Comparison of ENCODE assay signal across 12 cellular contexts in genomic region chr20:32051720-32052089, GRCh38. TPM values are rescaled to one million over a fixed set of nuclear protein-coding genes. Genes with fewer than 3 reads are reported as not detected.
DNase-seq lines count a peak whose midpoint lies in the region; ATAC-seq, FAIRE-seq and TF ChIP-seq lines count a peak whose summit lies in the region.
"Had no signal": no experiment of that assay in that cellular context is flagged by ENCODE, and none has a peak within 500 bp of the region (broad histone marks: within the 10 kb centered on the region; RNA-seq: fewer than 3 reads in every experiment).

No MANE protein-coding gene starts in this region.

- 0 out of 2 replicates have a peak overlapping the region, but pooled peaks have one; percentile 71 for H3K18ac ChIP-seq in H1 (ENCODE audit: extremely low read depth, low read length)
- H3K18ac ChIP-seq in neuronal stem cell (ENCODE audit: low read length): peak overlapping the region; percentile 30

- H3K4me3 ChIP-seq in CD8-positive, alpha-beta T cell (ENCODE audit: low read depth, low read length): no peak overlapping the region
- H3K4me3 ChIP-seq in HUES64 (ENCODE audit: low read length): peak overlapping the region; percentile 60
- H3K4me3 ChIP-seq in H1 (ENCODE audit: extremely low read depth in 1 of 4, insufficient read depth in 2 of 4, low read depth in 3 of 4, low read length in 4 of 4): peak overlapping the region; percentile 35 to 75 (median 66); a peak in 7 of 8 replicates
- no peak overlapping the region for H3K4me3 ChIP-seq in neuronal stem cell (ENCODE audit: low read length in 2 of 2)
- H3K4me3 ChIP-seq: SJCRH30 had no signal

- H3K4me2 ChIP-seq in H1 (ENCODE audit: insufficient read depth in 1 of 2, low read depth in 2 of 2, low read length in 2 of 2): peak overlapping the region; percentile 62 to 79
- peak overlapping the region; percentile 57 for H3K4me2 ChIP-seq in neuronal stem cell (ENCODE audit: insufficient read depth, low read length, poor library complexity, severe bottlenecking)

- TF ChIP-seq RAD21 in H1 (IDR thresholded peaks at IDR 0.05 in 1 of 2, conservative IDR thresholded peaks at IDR 0.05 in 1 of 2; ENCODE audit: low read depth in 2 of 2, low read length in 2 of 2): no peak

- H4K5ac ChIP-seq in H1 (ENCODE audit: insufficient read length, low read depth, low read length): no peak overlapping the region

- peaks cover 16% of the 10 kb centered on the region for H3K4me1 Mint-ChIP-seq in CD8-positive, alpha-beta T cell (ENCODE audit: low read depth)

- no peak overlapping the region for H3K23ac ChIP-seq in H1 (ENCODE audit: insufficient read length)
- peak overlapping the region; percentile 31 for H3K23ac ChIP-seq in neuronal stem cell (ENCODE audit: low read depth, low read length, poor library complexity)

- H4K20me1 ChIP-seq in H1 (replicated peaks in 1 of 2; ENCODE audit: control insufficient read depth in 1 of 2, insufficient read depth in 2 of 2, low read length in 2 of 2): no peaks in the 10 kb centered on the region

- POLR2A ChIA-PET in CD8-positive, alpha-beta T cell (lab: Charles Lee): no interaction called here
- POLR2A ChIA-PET in H1 (lab: Charles Lee; ENCODE audit: partially characterized antibody): interaction anchor here (0.9 to 1.3 kb wide), 2 partner anchors 11 to 58 kb away, joined by 3 read pairs; partner anchors contain the start of gene TM9SF4

- H3K27me3 Mint-ChIP-seq in CD8-positive, alpha-beta T cell (ENCODE audit: low read depth): peaks cover 64% of the 10 kb centered on the region

- WGBS in HUES64: 24% methylated on average over 14 of the region's 14 CpGs
- WGBS in H1 (ENCODE audit: extremely low coverage in 1 of 2, insufficient coverage in 1 of 2, insufficient read length in 1 of 2, insufficient replicate concordance in 2 of 2, low coverage in 1 of 2, low lambda C conversion rate in 2 of 2, missing lambda C conversion rate in 1 of 2), 2 experiments: 15% methylated on average over 14 of the region's 14 CpGs; no CpG with 5 or more reads in 1 of the 2 experiments
- WGBS in neuronal stem cell (ENCODE audit: extremely low coverage in 2 of 2, insufficient read length in 2 of 2, insufficient replicate concordance in 1 of 2), 2 donors: no CpG with 5 or more reads among the region's 14 CpGs

- no peaks in the 10 kb centered on the region for H3K36me3 Mint-ChIP-seq in CD8-positive, alpha-beta T cell

- H2BK20ac ChIP-seq in H1 (ENCODE audit: low read length): no peak overlapping the region

- H3K14ac ChIP-seq in H1 (ENCODE audit: insufficient read length): no peak overlapping the region
- H3K14ac ChIP-seq in neuronal stem cell (ENCODE audit: low read length): no peak overlapping the region

- intact Hi-C loops in CD8-positive, alpha-beta T cell (cut with DNase I, micrococcal nuclease): no loop called here

- H3K23me2 ChIP-seq in H1 (ENCODE audit: low read depth, low read length): peaks cover 8% of the 10 kb centered on the region; the same call in 1 of the 2 replicates

- no peak for TF ChIP-seq POLR2A in H1 (IDR thresholded peaks at IDR 0.05; ENCODE audit: control extremely low read depth in 1 of 2, low read depth in 2 of 2, low read length in 2 of 2)

- H2AFZ ChIP-seq in H1 (ENCODE audit: low read length) (no peak overlapping the region), neuronal stem cell (ENCODE audit: low read length) (peak overlapping the region; percentile 53)

- H2AK5ac ChIP-seq in H1 (ENCODE audit: low read depth, low read length) (no peak overlapping the region), neuronal stem cell (ENCODE audit: low read depth, low read length) (no peak overlapping the region)

- no peaks in the 10 kb centered on the region for H3K9me3 Mint-ChIP-seq in CD8-positive, alpha-beta T cell

- H2BK15ac ChIP-seq in H1 (ENCODE audit: low read length) (no peak overlapping the region), neuronal stem cell (ENCODE audit: low read length) (no peak overlapping the region)

- H3K9me3 ChIP-seq in CD8-positive, alpha-beta T cell (ENCODE audit: low read length): no peaks in the 10 kb centered on the region
- H3K9me3 ChIP-seq in HUES64 (ENCODE audit: insufficient read depth, low read depth, low read length): no peaks in the 10 kb centered on the region
- H3K9me3 ChIP-seq in H1 (ENCODE audit: insufficient read depth in 2 of 2, low read depth in 1 of 2, low read length in 1 of 2): no peaks in the 10 kb centered on the region
- H3K9me3 ChIP-seq in neuronal stem cell (replicated peaks in 1 of 2; ENCODE audit: control insufficient read depth in 2 of 2, insufficient read depth in 1 of 2, low read depth in 1 of 2, low read length in 2 of 2): peaks cover 2 to 8% of the 10 kb centered on the region in 2 donors

- H3K36me3 ChIP-seq in CD8-positive, alpha-beta T cell (ENCODE audit: insufficient read depth, low read length): no peaks in the 10 kb centered on the region
- H3K36me3 ChIP-seq in HUES64 (ENCODE audit: insufficient read depth, low read length) (no peaks in the 10 kb centered on the region), H1 (ENCODE audit: control insufficient read depth in 2 of 4, insufficient read depth in 4 of 4, low read length in 3 of 4) (no peaks in the 10 kb centered on the region), neuronal stem cell (replicated peaks in 1 of 2; ENCODE audit: control insufficient read depth in 2 of 2, insufficient read depth in 2 of 2, low read length in 2 of 2) (no peaks in the 10 kb centered on the region)
- H3K36me3 ChIP-seq: SJCRH30 had no signal

- CTCF ChIA-PET in CD8-positive, alpha-beta T cell (lab: Charles Lee): no interaction called here
- CTCF ChIA-PET in H1 (lab: Charles Lee; ENCODE audit: partially characterized antibody): interaction anchor here (1.0 to 4.1 kb wide), 4 partner anchors 17 to 205 kb away, joined by 3 to 22 read pairs (median 4); no protein-coding TSS in a partner anchor

- ATAC-seq in CD8-positive, alpha-beta T cell: no peak
- ATAC-seq: foreskin keratinocyte had no signal

- peak overlapping the region; percentile 73 for H3K4me3 Mint-ChIP-seq in CD8-positive, alpha-beta T cell

- peak; percentile 74 for FAIRE-seq in H1 (lab: Jason Lieb, UNC)

- no peak overlapping the region for H3K9ac ChIP-seq in HUES64 (ENCODE audit: low read depth, low read length)
- H3K9ac ChIP-seq in H1 (replicated peaks in 1 of 4; ENCODE audit: extremely low read depth in 1 of 4, low read depth in 3 of 4, low read length in 3 of 4): no peak overlapping the region; a peak in 1 of 7 replicates
- no peak overlapping the region for H3K9ac ChIP-seq in neuronal stem cell (ENCODE audit: low read depth, low read length, poor library complexity)

- H3K4me1 ChIP-seq in CD8-positive, alpha-beta T cell (ENCODE audit: insufficient read depth, low read length): peaks cover 21% of the 10 kb centered on the region
- H3K4me1 ChIP-seq in HUES64 (ENCODE audit: insufficient read depth, low read length) (no peaks in the 10 kb centered on the region; the same call in 1 of the 2 replicates), H1 (replicated peaks in 1 of 4; ENCODE audit: control insufficient read depth in 3 of 4, insufficient read depth in 4 of 4, low read length in 3 of 4) (peaks cover 2 to 10% (median 6%) of the 10 kb centered on the region in 4 experiments; a peak in 5 of 7 replicates), neuronal stem cell (ENCODE audit: control insufficient read depth in 2 of 2, insufficient read depth in 1 of 2, low read depth in 1 of 2, low read length in 2 of 2) (peaks cover 0 to 2% of the 10 kb centered on the region in 2 donors)
- H3K4me1 ChIP-seq: foreskin keratinocyte, SJCRH30 had no signal

- H4K91ac ChIP-seq in H1 (replicated peaks; ENCODE audit: insufficient read length, low read length) (no peak overlapping the region), neuronal stem cell (ENCODE audit: low read depth, low read length, poor library complexity) (no peak overlapping the region)

- H3K4ac ChIP-seq in H1 (replicated peaks; ENCODE audit: insufficient read length, low read depth, low read length) (no peak overlapping the region), neuronal stem cell (ENCODE audit: low read length) (no peak overlapping the region)

- H2BK12ac ChIP-seq in H1 (ENCODE audit: low read depth, low read length): no peak overlapping the region
- H2BK12ac ChIP-seq in neuronal stem cell (ENCODE audit: low read length): no peak overlapping the region

- no peak for TF ChIP-seq EP300 in H1 (IDR thresholded peaks at IDR 0.05; ENCODE audit: borderline replicate concordance in 1 of 2, low read depth in 2 of 2, low read length in 2 of 2)

- H3K27ac ChIP-seq in CD8-positive, alpha-beta T cell (ENCODE audit: low read depth, low read length): no peak overlapping the region
- H3K27ac ChIP-seq in HUES64 (ENCODE audit: low read depth, low read length) (no peak overlapping the region), H1 (ENCODE audit: low read depth, low read length) (no peak overlapping the region), neuronal stem cell (replicated peaks; ENCODE audit: low read length) (no peak overlapping the region)
- H3K27ac ChIP-seq: foreskin keratinocyte, SJCRH30 had no signal

- peaks cover 27% of the 10 kb centered on the region for H3K27me3 ChIP-seq in CD8-positive, alpha-beta T cell (ENCODE audit: insufficient read depth, low read length)
- H3K27me3 ChIP-seq in HUES64 (ENCODE audit: insufficient read depth, low read length) (peaks cover 49% of the 10 kb centered on the region), H1 (replicated peaks in 1 of 4; ENCODE audit: control insufficient read depth in 3 of 4, extremely low read depth in 1 of 4, insufficient read depth in 3 of 4, low read length in 3 of 4) (peaks cover 3 to 45% (median 33%) of the 10 kb centered on the region in 4 experiments), neuronal stem cell (ENCODE audit: control insufficient read depth in 3 of 3, insufficient read depth in 3 of 3, low read depth in 1 of 3, low read length in 3 of 3) (peaks cover 15 to 60% (median 34%) of the 10 kb centered on the region in 3 experiments)

- H2BK5ac ChIP-seq in H1 (ENCODE audit: low read depth, low read length): no peak overlapping the region
- no peak overlapping the region for H2BK5ac ChIP-seq in neuronal stem cell (ENCODE audit: low read length)

- H3K79me2 ChIP-seq in H1 (ENCODE audit: control insufficient read depth in 1 of 2, insufficient read depth in 2 of 2, low read length in 2 of 2): no peaks in the 10 kb centered on the region

- H4K8ac ChIP-seq in H1 (ENCODE audit: extremely low read depth, insufficient read depth, low read length): no peak overlapping the region
- H4K8ac ChIP-seq in neuronal stem cell (ENCODE audit: low read depth, low read length): no peak overlapping the region

- TF ChIP-seq CTCF in CD8-positive, alpha-beta T cell (IDR thresholded peaks at IDR 0.05): no peak
- no peak for TF ChIP-seq CTCF in H1 (IDR thresholded peaks at IDR 0.05; ENCODE audit: control extremely low read depth in 1 of 3, insufficient read depth in 1 of 3, low read depth in 1 of 3, low read length in 3 of 3)

- H3K56ac ChIP-seq in H1 (replicated peaks; ENCODE audit: insufficient read length, low read depth, low read length): no peak overlapping the region

- H3K79me1 ChIP-seq in H1 (ENCODE audit: low read depth, low read length) (no peaks in the 10 kb centered on the region), neuronal stem cell (ENCODE audit: low read depth, low read length) (no peaks in the 10 kb centered on the region)

- no peak overlapping the region for H2BK120ac ChIP-seq in H1 (replicated peaks; ENCODE audit: low read depth, low read length)
- H2BK120ac ChIP-seq in neuronal stem cell (ENCODE audit: low read depth, low read length): no peak overlapping the region

- H3K27ac Mint-ChIP-seq in CD8-positive, alpha-beta T cell: no peak overlapping the region

- DNase-seq in CD8-positive, alpha-beta T cell: no peak
- no peak for DNase-seq in H1 (ENCODE audit: low read depth in 1 of 2, low spot score in 2 of 2)
- DNase-seq in neuronal stem cell (ENCODE audit: low spot score): no peak
- no peak for DNase-seq in GM03348 (ENCODE audit: low spot score)
- DNase-seq in medulla oblongata (ENCODE audit: extremely low spot score): no peak
- DNase-seq in superior temporal gyrus (ENCODE audit: extremely low spot score): no peak
- no peak for DNase-seq in activated CD8-positive, alpha-beta memory T cell treated with anti-CD3 and anti-CD28 coated beads, Interleukin-2, amount 50 U/mL, for 48 hours
- DNase-seq: DMS153, foreskin keratinocyte, SJCRH30 had no signal

RNA-seq across cellular contexts. Expression of gene HCK, which starts 0.3 kb away (rescaled TPM):
- total RNA-seq in CD8-positive, alpha-beta T cell: under 1 TPM; 0.14 to 0.44 TPM
- 0.20 TPM for polyA plus RNA-seq in HUES64 (2013, experiment 1 of 2)
- polyA plus RNA-seq in HUES64 (2013, experiment 2 of 2): 0.44 TPM
- 0.37 and 0.82 TPM in 2 replicates for total RNA-seq in H1 (2021; fragmentation: NEBNext Ultra II Directional; extraction: Animal tissue kit (Norgen Biotek cat#: 25700))
- 4.3 and 4.4 TPM in 2 replicates for polyA plus RNA-seq in H1 (2011; rRNA removed)
- 4.6 TPM for polyA plus RNA-seq in H1 (2011; cell fraction: cytosol; rRNA removed)
- 4.5 TPM for polyA plus RNA-seq in H1 (2011; cell fraction: nucleus; rRNA removed)
- polyA plus RNA-seq in H1 (2012, experiment 1 of 2): 3.0 to 5.6 TPM (median 4.3 TPM) in 4 replicates
- 3.6 TPM for polyA plus RNA-seq in H1 (2012, experiment 2 of 2)
- polyA plus RNA-seq in H1 (2013, experiment 1 of 2): 0.30 TPM
- 0.37 TPM for polyA plus RNA-seq in H1 (2013, experiment 2 of 2)
- 3.5 and 4.4 TPM in 2 replicates for polyA minus RNA-seq in H1 (2011; rRNA and poly(A)+ RNA removed)
- 2.6 TPM for polyA minus RNA-seq in H1 (2011; cell fraction: cytosol; rRNA and poly(A)+ RNA removed)
- 1.6 TPM for polyA minus RNA-seq in H1 (2011; cell fraction: nucleus; rRNA and poly(A)+ RNA removed)
- 0.25 TPM for polyA plus RNA-seq in neuronal stem cell (2013, experiment 1 of 2)
- 0.14 TPM for polyA plus RNA-seq in neuronal stem cell (2013, experiment 2 of 2)
- total RNA-seq: activated CD8-positive, alpha-beta memory T cell treated with anti-CD3 and anti-CD28 coated beads for 36 hours; foreskin keratinocyte; SJCRH30 had no signal
- polyA plus RNA-seq: foreskin keratinocyte had no signal

RNA-seq across cellular contexts. Expression of gene CCM2L, which starts 41.5 kb away (rescaled TPM):
- total RNA-seq in CD8-positive, alpha-beta T cell: not detected
- 3.4 TPM for polyA plus RNA-seq in HUES64 (2013, experiment 1 of 2)
- polyA plus RNA-seq in HUES64 (2013, experiment 2 of 2): 4.8 TPM
- total RNA-seq in H1 (2021; fragmentation: NEBNext Ultra II Directional; extraction: Animal tissue kit (Norgen Biotek cat#: 25700)): 5.5 and 6.0 TPM in 2 replicates
- 15.8 and 23.1 TPM in 2 replicates for polyA plus RNA-seq in H1 (2011; rRNA removed)
- 16.4 TPM for polyA plus RNA-seq in H1 (2011; cell fraction: cytosol; rRNA removed)
- polyA plus RNA-seq in H1 (2011; cell fraction: nucleus; rRNA removed): 18.8 TPM
- 6.0 to 15.5 TPM (median 12.7 TPM) in 4 replicates for polyA plus RNA-seq in H1 (2012, experiment 1 of 2)
- polyA plus RNA-seq in H1 (2012, experiment 2 of 2): 11.1 TPM
- polyA plus RNA-seq in H1 (2013, experiment 1 of 2): 4.5 TPM
- 3.6 TPM for polyA plus RNA-seq in H1 (2013, experiment 2 of 2)
- 9.2 and 11.2 TPM in 2 replicates for polyA minus RNA-seq in H1 (2011; rRNA and poly(A)+ RNA removed)
- polyA minus RNA-seq in H1 (2011; cell fraction: cytosol; rRNA and poly(A)+ RNA removed): 9.8 TPM
- 9.6 TPM for polyA minus RNA-seq in H1 (2011; cell fraction: nucleus; rRNA and poly(A)+ RNA removed)
- polyA plus RNA-seq in neuronal stem cell (2013, experiment 1 of 2): 1.4 TPM
- 1.2 TPM for polyA plus RNA-seq in neuronal stem cell (2013, experiment 2 of 2)
- total RNA-seq: activated CD8-positive, alpha-beta memory T cell treated with anti-CD3 and anti-CD28 coated beads for 36 hours; foreskin keratinocyte had no signal
- polyA plus RNA-seq: foreskin keratinocyte had no signal

RNA-seq across cellular contexts. Expression of gene TM9SF4, which starts 57.8 kb away (rescaled TPM):
- 10 to 100 TPM; 27.5 to 29.2 TPM for total RNA-seq in CD8-positive, alpha-beta T cell
- polyA plus RNA-seq in HUES64 (2013, experiment 1 of 2): 22.7 TPM
- 29.4 TPM for polyA plus RNA-seq in HUES64 (2013, experiment 2 of 2)
- 38.4 and 40.5 TPM in 2 replicates for total RNA-seq in H1 (2021; fragmentation: NEBNext Ultra II Directional; extraction: Animal tissue kit (Norgen Biotek cat#: 25700))
- polyA plus RNA-seq in H1 (2011; rRNA removed): 68.7 and 72.0 TPM in 2 replicates
- 63.3 TPM for polyA plus RNA-seq in H1 (2011; cell fraction: cytosol; rRNA removed)
- 96.5 TPM for polyA plus RNA-seq in H1 (2011; cell fraction: nucleus; rRNA removed)
- polyA plus RNA-seq in H1 (2012, experiment 1 of 2): 51.4 to 59.5 TPM (median 54.3 TPM) in 4 replicates
- 40.2 TPM for polyA plus RNA-seq in H1 (2012, experiment 2 of 2)
- polyA plus RNA-seq in H1 (2013, experiment 1 of 2): 80.9 TPM
- polyA plus RNA-seq in H1 (2013, experiment 2 of 2): 72.3 TPM
- 102 and 111 TPM in 2 replicates for polyA minus RNA-seq in H1 (2011; rRNA and poly(A)+ RNA removed)
- 55.7 TPM for polyA minus RNA-seq in H1 (2011; cell fraction: cytosol; rRNA and poly(A)+ RNA removed)
- polyA minus RNA-seq in H1 (2011; cell fraction: nucleus; rRNA and poly(A)+ RNA removed): 83.1 TPM
- polyA plus RNA-seq in neuronal stem cell (2013, experiment 1 of 2): 48.3 TPM
- polyA plus RNA-seq in neuronal stem cell (2013, experiment 2 of 2): 48.3 TPM

Comparison
In these comparisons a context has a peak if more than half of its experiments do, and no peak if none do; other contexts are left out.
1. H3K4me3 ChIP-seq: peak in HUES64 (single experiment) and H1 (4 of 4); none in CD8-positive, alpha-beta T cell (single experiment) and neuronal stem cell (0 of 2).